Comparison of ENCODE assay signal across 8 cellular contexts in the genomic region with DNA sequence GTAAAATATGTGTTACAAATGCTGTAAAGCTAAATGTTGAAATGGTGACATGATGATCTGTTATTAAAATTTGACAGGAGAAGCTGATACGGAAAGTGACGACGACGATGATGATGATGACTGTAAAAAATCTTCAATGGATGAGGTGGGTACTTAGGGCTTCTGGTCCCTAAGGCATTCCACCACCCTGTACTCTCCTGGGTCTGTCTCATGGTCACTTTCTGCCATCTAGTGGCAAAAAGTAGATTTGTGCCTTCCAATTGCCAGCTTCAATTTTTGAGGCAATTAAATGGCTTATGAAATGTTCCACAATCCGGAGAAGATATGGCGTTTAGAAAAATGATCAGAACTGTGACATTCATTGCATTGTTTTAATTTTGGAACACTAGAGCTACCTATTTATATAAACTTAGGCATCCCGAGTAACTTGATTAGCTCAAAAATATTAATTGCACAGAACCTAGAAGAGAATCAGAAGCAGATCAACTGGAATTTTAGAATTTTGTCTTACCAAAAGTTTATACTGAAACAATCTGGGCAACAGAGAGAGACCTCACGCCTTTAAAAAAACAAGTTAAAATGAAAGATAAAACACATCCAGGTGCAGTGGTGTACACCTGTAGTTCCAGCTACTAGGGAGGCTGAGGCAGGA.
A peak's percentile ranks its signal among the peaks of the same experiment; 100 is the strongest.
DNase-seq lines count a peak whose midpoint lies in the region; ATAC-seq, FAIRE-seq and TF ChIP-seq lines count a peak whose summit lies in the region.

No MANE protein-coding gene starts in this region.

- no peak overlapping the region for H3K27ac ChIP-seq in stomach

- H3K4me3 ChIP-seq in bronchial epithelial cell (ENCODE audit: low read depth, low read length), result no peak overlapping the region
- no peak overlapping the region for H3K4me3 ChIP-seq in stomach

- TF ChIP-seq EP300 in stomach (IDR thresholded peaks at IDR 0.05), result no peak

- no peak for FAIRE-seq in bronchial epithelial cell (lab: Jason Lieb, UNC)

- no peaks in the 10 kb centered on the region for H3K27me3 ChIP-seq in bronchial epithelial cell (ENCODE audit: control insufficient read depth, insufficient read depth, low read length)
- H3K27me3 ChIP-seq in stomach, result no peaks in the 10 kb centered on the region

- 23 to 32% (median 25%) methylated on average over 8 of the region's 8 CpGs for WGBS in stomach, 5 donors

- peak; percentile 73 for ATAC-seq in GM21723 (IDR thresholded peaks at IDR 0.05; ENCODE audit: unreplicated experiment)

- H3K36me3 ChIP-seq in bronchial epithelial cell (ENCODE audit: control insufficient read depth, insufficient read depth, low read length), result no peaks in the 10 kb centered on the region
- H3K36me3 ChIP-seq in stomach, result peaks cover 0 to 3% (median 2%) of the 10 kb centered on the region in 4 donors

- DNase-seq in SIG-M5 treated with dmso at 0.1 percent for 504 hours (lab: John Stamatoyannopoulos, UW; ENCODE audit: unreplicated experiment) (peak; percentile 81), SIG-M5 (lab: John Stamatoyannopoulos, UW) (no peak), Kasumi-1 (lab: John Stamatoyannopoulos, UW) (peak; percentile 73 to 77), OCI-M1 (lab: John Stamatoyannopoulos, UW) (peak; percentile 81), bronchial epithelial cell (ENCODE audit: low read depth) (peak; percentile 62), kidney glomerular epithelial cell (lab: John Stamatoyannopoulos, UW) (peak; percentile 70), stomach (no peak)

- intact Hi-C loops in stomach (cut with DNase I; ENCODE audit: low total_unique reads), result loop anchor here (5.0 to 10.0 kb wide), 2 partner anchors 688 to 785 kb away; no protein-coding TSS in a partner anchor

- peaks cover 0 to 9% (median 3%) of the 10 kb centered on the region in 4 donors for H3K4me1 ChIP-seq in stomach

- no peak for TF ChIP-seq POLR2A in stomach (IDR thresholded peaks at IDR 0.05)

- no peaks in the 10 kb centered on the region for H3K9me3 ChIP-seq in stomach

- TF ChIP-seq CTCF in bronchial epithelial cell (IDR thresholded peaks at IDR 0.05; ENCODE audit: insufficient read depth, low read length, severe bottlenecking) (peak; percentile 67), stomach (IDR thresholded peaks at IDR 0.05) (peak in 5 of 7 experiments; percentile 57 to 85 (median 65))

Comparison
In these comparisons a context has a peak if more than half of its experiments do, and no peak if none do; other contexts are left out.
1. DNase-seq: peak in SIG-M5 treated with dmso at 0.1 percent for 504 hours (single experiment), Kasumi-1 (2 of 2), OCI-M1 (single experiment), bronchial epithelial cell (single experiment) and kidney glomerular epithelial cell (single experiment); none in SIG-M5 (single experiment) and stomach (single experiment).